ENCODE assay signal across 31 cellular contexts in genomic region chr2:152894051-152894450, GRCh38.
"Had no signal": no experiment of that assay in that cellular context is flagged by ENCODE, and none has a peak within 500 bp of the region (broad histone marks: within the 10 kb centered on the region; RNA-seq: fewer than 3 reads in every experiment).

No MANE protein-coding gene starts in this region.

- H3K4me1 ChIP-seq: esophagus squamous epithelium, heart right ventricle, left lung, neural progenitor cell, stomach, thyroid gland, vagina had no signal

- H3K9me3 ChIP-seq: esophagus squamous epithelium, heart right ventricle, left lung, ovary, right lobe of liver, stomach, thyroid gland, vagina had no signal

- H3K27ac ChIP-seq: esophagus squamous epithelium, heart right ventricle, left lung, neural progenitor cell, ovary, right lobe of liver, stomach, thyroid gland, vagina had no signal

- H3K36me3 ChIP-seq: esophagus squamous epithelium, heart right ventricle, left lung, neural progenitor cell, ovary, right lobe of liver, stomach, thyroid gland, vagina had no signal

- H3K27me3 ChIP-seq: esophagus squamous epithelium, left lung, neural progenitor cell, ovary, right lobe of liver, thyroid gland, vagina had no signal

- DNase-seq: cortex of kidney; effector memory CD8-positive, alpha-beta T cell; erythroblast; esophagus squamous epithelium; foreskin melanocyte; glutamatergic neuron; heart right ventricle; hippocampal formation; left cardiac atrium; left lung; mammary epithelial cell; mesendoderm; midbrain; naive thymus-derived CD4-positive, alpha-beta T cell; ovary; posterior cingulate gyrus; retina; right lobe of liver; stimulated activated CD4-positive, alpha-beta T cell treated with anti-CD3 and anti-CD28 coated beads, Interleukin-12 subunit alpha, Interleukin-12 subunit beta, amount 100 ng/mL, for 4 hours; stimulated activated CD4-positive, alpha-beta T cell treated with anti-CD3 and anti-CD28 coated beads, Interleukin-2, amount 100 ng/mL, for 24 hours; stimulated activated CD4-positive, alpha-beta T cell treated with anti-CD3 and anti-CD28 coated beads, Interleukin-4, amount 100 ng/mL, for 24 hours; stimulated activated naive CD4-positive, alpha-beta T cell treated with Interleukin-2 at 50 U/mL for 16 hours; stomach; thyroid gland; trophoblast cell had no signal

- H3K4me3 ChIP-seq: esophagus squamous epithelium, heart right ventricle, left lung, neural progenitor cell, ovary, right lobe of liver, smooth muscle cell, stomach, thyroid gland, vagina had no signal

- ATAC-seq: effector memory CD8-positive, alpha-beta T cell; heart right ventricle; left cardiac atrium; left lung; naive thymus-derived CD4-positive, alpha-beta T cell; right lobe of liver; stimulated activated effector memory CD8-positive, alpha-beta T cell treated with anti-CD3 and anti-CD28 coated beads, Interleukin-12 subunit alpha, Interleukin-12 subunit beta, amount 100 ng/mL, for 72 hours had no signal

- FAIRE-seq: endometrium, islet of Langerhans had no signal
